ENCODE assay signal across 1 cellular context in the genomic region with DNA sequence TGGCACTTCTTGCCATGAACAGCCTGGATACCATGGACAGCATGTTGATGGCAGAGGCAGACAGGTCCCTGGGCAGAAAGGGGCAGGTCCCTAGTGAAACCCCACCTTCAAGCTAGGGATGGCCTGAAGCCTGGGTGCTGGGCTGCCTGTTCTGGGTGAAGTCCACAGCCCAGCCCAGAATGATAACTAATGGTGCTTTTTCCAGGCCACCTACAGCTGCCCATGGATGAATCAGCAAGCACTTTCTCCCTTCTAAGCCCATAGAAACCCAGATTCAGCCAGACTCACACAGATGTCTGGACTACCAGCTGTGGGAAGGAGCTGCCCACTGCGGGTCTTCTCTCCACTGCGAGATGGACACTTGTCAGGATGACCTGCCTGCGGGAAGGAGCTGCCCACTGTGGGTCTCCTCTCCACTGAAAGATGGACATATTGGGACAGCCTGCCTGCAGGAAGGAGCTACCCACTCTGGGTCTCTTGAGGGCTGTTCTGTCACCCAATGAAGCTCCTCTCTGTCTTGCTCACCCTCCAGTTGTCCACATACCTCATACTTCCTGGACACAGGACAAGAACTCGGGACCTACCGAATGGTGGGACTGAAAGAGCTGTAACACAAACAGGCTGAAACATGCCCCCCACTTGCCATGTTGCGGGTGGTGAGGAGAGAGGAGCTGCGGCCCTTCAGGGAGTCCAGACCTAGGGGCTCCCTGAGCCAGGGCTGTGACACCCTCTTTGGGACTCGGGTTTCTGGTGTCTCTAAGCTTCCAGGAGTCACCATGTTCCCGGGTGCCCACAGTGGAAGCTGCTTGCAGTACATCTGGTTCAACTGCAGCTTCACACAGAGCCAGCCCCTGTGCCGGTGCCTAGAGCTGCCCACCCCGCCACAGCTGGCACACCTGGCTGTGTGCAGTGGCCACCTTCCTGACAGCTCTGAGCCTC.
TF ChIP-seq lines count a peak whose summit lies in the region.

No MANE protein-coding gene starts in this region.

TF ChIP-seq in H1, 55 proteins besides CTCF, POLR2A, EP300 and RAD21:
- no peak for TF ChIP-seq FOSL1 (IDR thresholded peaks at IDR 0.05; ENCODE audit: insufficient read depth, low read depth, low read length)
- TF ChIP-seq SIRT6 (IDR thresholded peaks at IDR 0.05; ENCODE audit: low read length), result no peak
- TF ChIP-seq CBX8 (IDR thresholded peaks at IDR 0.05; ENCODE audit: borderline replicate concordance, low read depth, low read length), result no peak
- no peak for TF ChIP-seq SIN3A (conservative IDR thresholded peaks at IDR 0.05 in 1 of 2, IDR thresholded peaks at IDR 0.05 in 1 of 2; ENCODE audit: low read depth in 1 of 2, low read length in 2 of 2)
- TF ChIP-seq YY1 (IDR thresholded peaks at IDR 0.05; ENCODE audit: low read depth, low read length), result no peak
- no peak for TF ChIP-seq CEBPB (IDR thresholded peaks at IDR 0.05; ENCODE audit: low read depth, low read length)
- no peak for TF ChIP-seq EGR1 (IDR thresholded peaks at IDR 0.05; ENCODE audit: borderline replicate concordance, low read depth, low read length)
- TF ChIP-seq NANOG (IDR thresholded peaks at IDR 0.05; ENCODE audit: insufficient read depth, low read depth, low read length, poor library complexity, severe bottlenecking), result no peak
- no peak for TF ChIP-seq TCF12 (IDR thresholded peaks at IDR 0.05; ENCODE audit: low read depth, low read length)
- no peak for TF ChIP-seq TAF7 (optimal IDR thresholded peaks at IDR 0.05; ENCODE audit: borderline replicate concordance, low read depth, low read length)
- no peak for TF ChIP-seq BCL11A (IDR thresholded peaks at IDR 0.05; ENCODE audit: low read depth in 2 of 2, low read length in 2 of 2)
- no peak for TF ChIP-seq CTBP2 (IDR thresholded peaks at IDR 0.05; ENCODE audit: borderline replicate concordance, insufficient read depth, insufficient read length, low read length)
- TF ChIP-seq RFX5 (IDR thresholded peaks at IDR 0.05; ENCODE audit: borderline replicate concordance, low read depth, low read length), result no peak
- TF ChIP-seq, protein P1, sequence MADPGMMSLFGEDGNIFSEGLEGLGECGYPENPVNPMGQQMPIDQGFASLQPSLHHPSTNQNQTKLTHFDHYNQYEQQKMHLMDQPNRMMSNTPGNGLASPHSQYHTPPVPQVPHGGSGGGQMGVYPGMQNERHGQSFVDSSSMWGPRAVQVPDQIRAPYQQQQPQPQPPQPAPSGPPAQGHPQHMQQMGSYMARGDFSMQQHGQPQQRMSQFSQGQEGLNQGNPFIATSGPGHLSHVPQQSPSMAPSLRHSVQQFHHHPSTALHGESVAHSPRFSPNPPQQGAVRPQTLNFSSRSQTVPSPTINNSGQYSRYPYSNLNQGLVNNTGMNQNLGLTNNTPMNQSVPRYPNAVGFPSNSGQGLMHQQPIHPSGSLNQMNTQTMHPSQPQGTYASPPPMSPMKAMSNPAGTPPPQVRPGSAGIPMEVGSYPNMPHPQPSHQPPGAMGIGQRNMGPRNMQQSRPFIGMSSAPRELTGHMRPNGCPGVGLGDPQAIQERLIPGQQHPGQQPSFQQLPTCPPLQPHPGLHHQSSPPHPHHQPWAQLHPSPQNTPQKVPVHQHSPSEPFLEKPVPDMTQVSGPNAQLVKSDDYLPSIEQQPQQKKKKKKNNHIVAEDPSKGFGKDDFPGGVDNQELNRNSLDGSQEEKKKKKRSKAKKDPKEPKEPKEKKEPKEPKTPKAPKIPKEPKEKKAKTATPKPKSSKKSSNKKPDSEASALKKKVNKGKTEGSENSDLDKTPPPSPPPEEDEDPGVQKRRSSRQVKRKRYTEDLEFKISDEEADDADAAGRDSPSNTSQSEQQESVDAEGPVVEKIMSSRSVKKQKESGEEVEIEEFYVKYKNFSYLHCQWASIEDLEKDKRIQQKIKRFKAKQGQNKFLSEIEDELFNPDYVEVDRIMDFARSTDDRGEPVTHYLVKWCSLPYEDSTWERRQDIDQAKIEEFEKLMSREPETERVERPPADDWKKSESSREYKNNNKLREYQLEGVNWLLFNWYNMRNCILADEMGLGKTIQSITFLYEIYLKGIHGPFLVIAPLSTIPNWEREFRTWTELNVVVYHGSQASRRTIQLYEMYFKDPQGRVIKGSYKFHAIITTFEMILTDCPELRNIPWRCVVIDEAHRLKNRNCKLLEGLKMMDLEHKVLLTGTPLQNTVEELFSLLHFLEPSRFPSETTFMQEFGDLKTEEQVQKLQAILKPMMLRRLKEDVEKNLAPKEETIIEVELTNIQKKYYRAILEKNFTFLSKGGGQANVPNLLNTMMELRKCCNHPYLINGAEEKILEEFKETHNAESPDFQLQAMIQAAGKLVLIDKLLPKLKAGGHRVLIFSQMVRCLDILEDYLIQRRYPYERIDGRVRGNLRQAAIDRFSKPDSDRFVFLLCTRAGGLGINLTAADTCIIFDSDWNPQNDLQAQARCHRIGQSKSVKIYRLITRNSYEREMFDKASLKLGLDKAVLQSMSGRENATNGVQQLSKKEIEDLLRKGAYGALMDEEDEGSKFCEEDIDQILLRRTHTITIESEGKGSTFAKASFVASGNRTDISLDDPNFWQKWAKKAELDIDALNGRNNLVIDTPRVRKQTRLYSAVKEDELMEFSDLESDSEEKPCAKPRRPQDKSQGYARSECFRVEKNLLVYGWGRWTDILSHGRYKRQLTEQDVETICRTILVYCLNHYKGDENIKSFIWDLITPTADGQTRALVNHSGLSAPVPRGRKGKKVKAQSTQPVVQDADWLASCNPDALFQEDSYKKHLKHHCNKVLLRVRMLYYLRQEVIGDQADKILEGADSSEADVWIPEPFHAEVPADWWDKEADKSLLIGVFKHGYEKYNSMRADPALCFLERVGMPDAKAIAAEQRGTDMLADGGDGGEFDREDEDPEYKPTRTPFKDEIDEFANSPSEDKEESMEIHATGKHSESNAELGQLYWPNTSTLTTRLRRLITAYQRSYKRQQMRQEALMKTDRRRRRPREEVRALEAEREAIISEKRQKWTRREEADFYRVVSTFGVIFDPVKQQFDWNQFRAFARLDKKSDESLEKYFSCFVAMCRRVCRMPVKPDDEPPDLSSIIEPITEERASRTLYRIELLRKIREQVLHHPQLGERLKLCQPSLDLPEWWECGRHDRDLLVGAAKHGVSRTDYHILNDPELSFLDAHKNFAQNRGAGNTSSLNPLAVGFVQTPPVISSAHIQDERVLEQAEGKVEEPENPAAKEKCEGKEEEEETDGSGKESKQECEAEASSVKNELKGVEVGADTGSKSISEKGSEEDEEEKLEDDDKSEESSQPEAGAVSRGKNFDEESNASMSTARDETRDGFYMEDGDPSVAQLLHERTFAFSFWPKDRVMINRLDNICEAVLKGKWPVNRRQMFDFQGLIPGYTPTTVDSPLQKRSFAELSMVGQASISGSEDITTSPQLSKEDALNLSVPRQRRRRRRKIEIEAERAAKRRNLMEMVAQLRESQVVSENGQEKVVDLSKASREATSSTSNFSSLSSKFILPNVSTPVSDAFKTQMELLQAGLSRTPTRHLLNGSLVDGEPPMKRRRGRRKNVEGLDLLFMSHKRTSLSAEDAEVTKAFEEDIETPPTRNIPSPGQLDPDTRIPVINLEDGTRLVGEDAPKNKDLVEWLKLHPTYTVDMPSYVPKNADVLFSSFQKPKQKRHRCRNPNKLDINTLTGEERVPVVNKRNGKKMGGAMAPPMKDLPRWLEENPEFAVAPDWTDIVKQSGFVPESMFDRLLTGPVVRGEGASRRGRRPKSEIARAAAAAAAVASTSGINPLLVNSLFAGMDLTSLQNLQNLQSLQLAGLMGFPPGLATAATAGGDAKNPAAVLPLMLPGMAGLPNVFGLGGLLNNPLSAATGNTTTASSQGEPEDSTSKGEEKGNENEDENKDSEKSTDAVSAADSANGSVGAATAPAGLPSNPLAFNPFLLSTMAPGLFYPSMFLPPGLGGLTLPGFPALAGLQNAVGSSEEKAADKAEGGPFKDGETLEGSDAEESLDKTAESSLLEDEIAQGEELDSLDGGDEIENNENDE (IDR thresholded peaks at IDR 0.05; ENCODE audit: insufficient replicate concordance, low read length), result no peak
